In genomic region chr17:49036270-49036626, GRCh38 we compare ENCODE assay signal across 21 cellular contexts. TPM values are rescaled to one million over a fixed set of nuclear protein-coding genes. Genes with fewer than 3 reads are reported as not detected.
DNase-seq lines count a peak whose midpoint lies in the region; ATAC-seq, FAIRE-seq and TF ChIP-seq lines count a peak whose summit lies in the region.
"Had no signal": no experiment of that assay in that cellular context is flagged by ENCODE, and none has a peak within 500 bp of the region (broad histone marks: within the 10 kb centered on the region; RNA-seq: fewer than 3 reads in every experiment).

No MANE protein-coding gene starts in this region.

- H3K79me2 ChIP-seq in GM23338 (replicated peaks; ENCODE audit: insufficient read depth) = peaks cover 57% of the 10 kb centered on the region
- peaks cover 6% of the 10 kb centered on the region for H3K79me2 ChIP-seq in mesendoderm (ENCODE audit: control insufficient read depth, insufficient read depth, low read length)

- peaks cover 42% of the 10 kb centered on the region for H4K20me1 ChIP-seq in GM23338 (replicated peaks; ENCODE audit: insufficient read depth)

- WGBS in A549 (ENCODE audit: missing lambda C conversion rate) = 91% methylated on average over 13 of the region's 13 CpGs
- no CpG with 5 or more reads among the region's 13 CpGs for whole genome bisulfite sequencing in mesendoderm (ENCODE audit: extremely low coverage, insufficient coverage, low lambda C conversion rate)

- no peak for ATAC-seq in A549
- ATAC-seq in GM23338 = no peak
- ATAC-seq in WTC11 = no peak
- ATAC-seq in GM18502 (IDR thresholded peaks at IDR 0.05; ENCODE audit: poor library complexity, unreplicated experiment) = no peak

- TF ChIP-seq CTCF in A549 (IDR thresholded peaks at IDR 0.05) (peak; percentile 25; the same call in 1 of the 3 replicates), GM23338 (conservative IDR thresholded peaks at IDR 0.05; ENCODE audit: low read depth in 2 of 2) (no peak), WTC11 (IDR thresholded peaks at IDR 0.05) (no peak)

- H3K18ac ChIP-seq in mesendoderm (ENCODE audit: low read length) = no peak overlapping the region

- H4K8ac ChIP-seq in mesendoderm (ENCODE audit: low read depth, low read length) = no peak overlapping the region

- no peak overlapping the region for H3K4me2 ChIP-seq in A549
- no peak overlapping the region for H3K4me2 ChIP-seq in GM23338
- H3K4me2 ChIP-seq in mesendoderm (ENCODE audit: low read length) = no peak overlapping the region

- no peaks in the 10 kb centered on the region for H3K27me3 ChIP-seq in GM23338 (ENCODE audit: insufficient read depth)
- H3K27me3 ChIP-seq in mesendoderm (ENCODE audit: insufficient read depth, low read length, poor library complexity) = no peaks in the 10 kb centered on the region
- H3K27me3 ChIP-seq: thyroid gland had no signal

- no peak overlapping the region for H3K23ac ChIP-seq in mesendoderm (ENCODE audit: low read length)

- no peak overlapping the region for H3K9ac ChIP-seq in mesendoderm (ENCODE audit: low read length)

- H3K9me3 Mint-ChIP-seq in GM23338 = no peaks in the 10 kb centered on the region
- no peaks in the 10 kb centered on the region for H3K9me3 Mint-ChIP-seq in WTC11
- H3K9me3 Mint-ChIP-seq: activated naive CD4-positive, alpha-beta T cell treated with anti-CD3 and anti-CD28 coated beads, Interleukin-2, amount 10 ng/mL, durations not matched to agents 7 days and 5 days; activated T-helper 1 cell treated with anti-CD3 and anti-CD28 coated beads, Interleukin-12 subunit alpha, Interleukin-12 subunit beta, Interleukin-2, Interleukin-4 antibody, amounts not matched to agents 30 ng/mL and 10 ng/mL and 1 ng/mL, durations not matched to agents 14 hours and 24 hours and 36 hours; HFFc6; stimulated activated naive CD8-positive, alpha-beta T cell treated with anti-CD3 and anti-CD28 coated beads, Interleukin-15, Interleukin-2, amounts not matched to agents 100 ng/mL and 50 ng/mL, for 24 hours; T-helper 2 cell treated with Interferon-gamma antibody and Interleukin-4, amounts not matched to agents 5 μg/mL and 100 μg/mL, for 36 hours had no signal

- no peaks in the 10 kb centered on the region for H3K9me2 ChIP-seq in GM23338 (ENCODE audit: insufficient read depth)

- no peak for FAIRE-seq in A549 (lab: Jason Lieb, UNC)
- FAIRE-seq: bronchial epithelial cell, D721Med had no signal

- no peak for TF ChIP-seq RAD21 in A549 (conservative IDR thresholded peaks at IDR 0.05 in 1 of 2, IDR thresholded peaks at IDR 0.05 in 1 of 2)

- H3K27ac Mint-ChIP-seq in GM23338 (peak overlapping the region; percentile 87), WTC11 (peak overlapping the region; percentile 98)
- H3K27ac Mint-ChIP-seq: activated naive CD4-positive, alpha-beta T cell treated with anti-CD3 and anti-CD28 coated beads, Interleukin-2, amount 10 ng/mL, durations not matched to agents 7 days and 5 days; activated T-helper 1 cell treated with anti-CD3 and anti-CD28 coated beads, Interleukin-12 subunit alpha, Interleukin-12 subunit beta, Interleukin-2, Interleukin-4 antibody, amounts not matched to agents 30 ng/mL and 10 ng/mL and 1 ng/mL, durations not matched to agents 14 hours and 24 hours and 36 hours; HFFc6; stimulated activated naive CD8-positive, alpha-beta T cell treated with anti-CD3 and anti-CD28 coated beads, Interleukin-15, Interleukin-2, amounts not matched to agents 100 ng/mL and 50 ng/mL, for 24 hours; T-helper 2 cell treated with Interferon-gamma antibody and Interleukin-4, amounts not matched to agents 5 μg/mL and 100 μg/mL, for 36 hours had no signal

- peaks cover 12% of the 10 kb centered on the region for H3K79me1 ChIP-seq in mesendoderm (ENCODE audit: low read length)

- H3K27me3 Mint-ChIP-seq in GM23338 (ENCODE audit: insufficient read depth, low read depth, poor library complexity) (peaks cover 17% of the 10 kb centered on the region), WTC11 (ENCODE audit: low read depth) (no peaks in the 10 kb centered on the region)

- H3K36me3 Mint-ChIP-seq in GM23338 (ENCODE audit: low read depth) (peaks cover 88% of the 10 kb centered on the region), WTC11 (peaks cover 51% of the 10 kb centered on the region)
- H3K36me3 Mint-ChIP-seq: activated naive CD4-positive, alpha-beta T cell treated with anti-CD3 and anti-CD28 coated beads, Interleukin-2, amount 10 ng/mL, durations not matched to agents 7 days and 5 days had no signal

- H2AFZ ChIP-seq in GM23338 = no peak overlapping the region

- H3K56ac ChIP-seq in mesendoderm (ENCODE audit: low read length) = no peak overlapping the region

- DNase-seq in A549 (ENCODE audit: low read depth in 1 of 2, low spot score in 1 of 2) (no peak), GM23338 (ENCODE audit: low spot score) (no peak), WTC11 (ENCODE audit: low spot score) (no peak), mesendoderm (no peak), SHP77 treated with DMSO at 0.1 percent for 48 hours (lab: John Stamatoyannopoulos, UW) (no peak), NCI-H510A (lab: John Stamatoyannopoulos, UW) (no peak), NOMO-1 (lab: John Stamatoyannopoulos, UW; ENCODE audit: unreplicated experiment in 2 of 2) (no peak)
- DNase-seq: HFFc6, MV-4-11, posterior cingulate gyrus had no signal

- H2BK5ac ChIP-seq in mesendoderm (ENCODE audit: low read length) = no peak overlapping the region

- POLR2A ChIA-PET in A549 (lab: Yijun Ruan, JAX) = interaction anchor here (0.6 to 1.1 kb wide), 5 partner anchors 29 to 312 kb away, joined by 3 to 5 read pairs (median 4); partner anchors contain the start of gene SNF8
- POLR2A ChIA-PET in WTC11 (lab: Charles Lee) = interaction anchor here (1.0 to 2.1 kb wide), 7 partner anchors 15 to 92 kb away, joined by 3 to 20 read pairs (median 6); partner anchors contain the start of genes IGF2BP1 and SNF8

- no peaks in the 10 kb centered on the region for H3K9me3 ChIP-seq in A549
- H3K9me3 ChIP-seq: heart right ventricle, thyroid gland had no signal

- no peak for TF ChIP-seq EP300 in A549 (IDR thresholded peaks at IDR 0.05)

- no peak overlapping the region for H2BK120ac ChIP-seq in mesendoderm (ENCODE audit: low read depth, low read length)

- no peak overlapping the region for H2AK5ac ChIP-seq in mesendoderm (ENCODE audit: low read length)

- no peak overlapping the region for H3K27ac ChIP-seq in A549
- H3K27ac ChIP-seq in GM23338 (ENCODE audit: low read depth) = no peak overlapping the region
- H3K27ac ChIP-seq in mesendoderm (ENCODE audit: low read depth, low read length) = peak overlapping the region; percentile 36
- H3K27ac ChIP-seq: C4-2B, heart right ventricle, thyroid gland had no signal

- no peak overlapping the region for H3K4ac ChIP-seq in mesendoderm (ENCODE audit: low read depth, low read length)

- H3K4me1 Mint-ChIP-seq in GM23338 (peaks cover 26% of the 10 kb centered on the region), WTC11 (peaks cover 27% of the 10 kb centered on the region)
- H3K4me1 Mint-ChIP-seq: activated naive CD4-positive, alpha-beta T cell treated with anti-CD3 and anti-CD28 coated beads, Interleukin-2, amount 10 ng/mL, durations not matched to agents 7 days and 5 days had no signal

- peaks cover 58% of the 10 kb centered on the region for H3K36me3 ChIP-seq in GM23338 (ENCODE audit: insufficient read depth)
- peaks cover 19% of the 10 kb centered on the region for H3K36me3 ChIP-seq in mesendoderm (ENCODE audit: control insufficient read depth, insufficient read depth, low read length)
- H3K36me3 ChIP-seq: heart right ventricle, thyroid gland had no signal

- H3F3A ChIP-seq in GM23338 (replicated peaks; ENCODE audit: low read depth) = peaks cover 64% of the 10 kb centered on the region

- peaks cover 15% of the 10 kb centered on the region for H3K4me1 ChIP-seq in A549
- H3K4me1 ChIP-seq in GM23338 (ENCODE audit: insufficient read depth) = peaks cover 24% of the 10 kb centered on the region
- peaks cover 4% of the 10 kb centered on the region for H3K4me1 ChIP-seq in mesendoderm (ENCODE audit: control insufficient read depth, low read depth, low read length)
- H3K4me1 ChIP-seq: thyroid gland had no signal

- H3K4me3 ChIP-seq in A549 (no peak overlapping the region), GM23338 (no peak overlapping the region), mesendoderm (ENCODE audit: low read length) (no peak overlapping the region)
- H3K4me3 ChIP-seq: thyroid gland had no signal

- H3K4me3 Mint-ChIP-seq in GM23338 = peak overlapping the region; percentile 32; the same call in 1 of the 3 replicates
- H3K4me3 Mint-ChIP-seq in WTC11 = peak overlapping the region; percentile 9; the same call in 1 of the 2 replicates
- H3K4me3 Mint-ChIP-seq: activated naive CD4-positive, alpha-beta T cell treated with anti-CD3 and anti-CD28 coated beads, Interleukin-2, amount 10 ng/mL, durations not matched to agents 7 days and 5 days; activated T-helper 1 cell treated with anti-CD3 and anti-CD28 coated beads, Interleukin-12 subunit alpha, Interleukin-12 subunit beta, Interleukin-2, Interleukin-4 antibody, amounts not matched to agents 30 ng/mL and 10 ng/mL and 1 ng/mL, durations not matched to agents 14 hours and 24 hours and 36 hours; HFFc6; stimulated activated naive CD8-positive, alpha-beta T cell treated with anti-CD3 and anti-CD28 coated beads, Interleukin-15, Interleukin-2, amounts not matched to agents 100 ng/mL and 50 ng/mL, for 24 hours; T-helper 2 cell treated with Interferon-gamma antibody and Interleukin-4, amounts not matched to agents 5 μg/mL and 100 μg/mL, for 36 hours had no signal

- no peak overlapping the region for H4K5ac ChIP-seq in mesendoderm (ENCODE audit: low read length)

- H2BK15ac ChIP-seq in mesendoderm (replicated peaks; ENCODE audit: low read depth) = no peak overlapping the region

- CTCF ChIA-PET in A549 (lab: Yijun Ruan, JAX) = interaction anchor here (0.6 to 25.5 kb wide), 52 partner anchors 9 to 368 kb away, joined by 3 to 639 read pairs (median 4); partner anchors contain the start of genes ATP5MC1, IGF2BP1, PHOSPHO1 and SNF8
- CTCF ChIA-PET in WTC11 (lab: Charles Lee) = interaction anchor here (0.6 to 8.1 kb wide), 36 partner anchors 8 to 460 kb away, joined by 3 to 182 read pairs (median 6); partner anchors contain the start of genes ATP5MC1, IGF2BP1, SNF8 and UBE2Z

- TF ChIP-seq POLR2A in A549 (IDR thresholded peaks at IDR 0.05; ENCODE audit: low read length) = no peak

TF ChIP-seq in GM23338, 12 proteins besides CTCF, POLR2A, EP300 and RAD21 (continues in another document):
- TF ChIP-seq EZH2 (IDR thresholded peaks at IDR 0.05; ENCODE audit: low read depth, unreplicated experiment) = no peak

RNA-seq across cellular contexts. Expression of gene IGF2BP1, which starts 39.1 kb away (rescaled TPM):
- polyA plus RNA-seq in A549 (2011; rRNA removed) (26.2 and 30.1 TPM in 2 replicates), A549 (2017; fragmentation: RNase III; extraction: RNeasy Plus Mini Kit Qiagen cat#74134 plus additional on column Dnase treatment) (38.0 to 42.3 TPM (median 40.3 TPM) in 3 replicates), GM23338 (2016; fragmentation: Nextera tagmentation; extraction: Ambion mirVana) (66.1 and 68.6 TPM in 2 replicates)
- polyA plus RNA-seq in A549 (2012; cell fraction: cytosol; rRNA removed) = 31.0 and 37.6 TPM in 2 replicates
- 47.7 and 67.8 TPM in 2 replicates for polyA plus RNA-seq in A549 (2012; cell fraction: nucleus; rRNA removed)
- polyA minus RNA-seq in A549 (2011; rRNA and poly(A)+ RNA removed) = 56.3 and 83.5 TPM in 2 replicates
- total RNA-seq in GM23338 (2014; rRNA removed; shearing (Covaris generic)) = 231 and 249 TPM in 2 replicates
- total RNA-seq in WTC11 (2021) = 392 to 434 TPM (median 423 TPM) in 3 replicates
- 132 TPM for polyA plus RNA-seq in mesendoderm (2013, experiment 1 of 2)
- 142 TPM for polyA plus RNA-seq in mesendoderm (2013, experiment 2 of 2)
- total RNA-seq: activated T-helper 1 cell treated with anti-CD3 and anti-CD28 coated beads, Interleukin-12 subunit alpha, Interleukin-12 subunit beta, Interleukin-2, Interleukin-4 antibody, amounts not matched to agents 30 ng/mL and 10 ng/mL and 1 ng/mL, durations not matched to agents 14 hours and 24 hours and 36 hours; bronchial epithelial cell; heart right ventricle; HT-29 had no signal

Comparison
In these comparisons a context has a peak if more than half of its experiments do, and no peak if none do; other contexts are left out.
1. Of the 8 proteins assayed by ChIP-seq in both WTC11 and A549: peak only in WTC11: none; only in A549: CTCF; in both: none; in neither: 7.